In the genomic region with DNA sequence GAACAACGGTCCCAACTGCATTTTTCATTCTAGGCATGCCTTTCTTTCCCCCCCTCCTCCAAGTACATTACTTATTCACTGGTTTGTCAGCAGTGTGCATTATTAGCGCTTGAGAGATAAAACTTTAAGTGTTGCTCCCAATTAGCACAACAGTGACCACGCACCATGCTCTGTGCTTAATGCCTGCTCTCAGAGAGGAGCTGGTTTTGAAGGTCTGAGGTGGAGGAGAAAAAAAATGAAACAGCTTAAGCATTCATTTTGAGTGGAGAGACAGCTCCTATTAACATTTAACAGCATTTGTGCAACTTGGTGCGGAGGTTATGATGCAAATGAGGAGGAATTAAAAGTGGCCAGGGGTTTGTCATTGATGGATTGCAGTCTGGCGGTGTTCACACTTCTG, we compare ENCODE assay signal across 31 cellular contexts.
DNase-seq lines count a peak whose midpoint lies in the region; ATAC-seq, FAIRE-seq and TF ChIP-seq lines count a peak whose summit lies in the region.
"Had no signal": no experiment of that assay in that cellular context is flagged by ENCODE, and none has a peak within 500 bp of the region (broad histone marks: within the 10 kb centered on the region; RNA-seq: fewer than 3 reads in every experiment).

No MANE protein-coding gene starts in this region.

- 63 to 78% (median 69%) methylated on average over 5 of the region's 5 CpGs for WGBS in small intestine, 3 donors

- no peak for TF ChIP-seq CTCF in nephron (IDR thresholded peaks at IDR 0.05; ENCODE audit: unreplicated experiment in 3 of 3)

- no peaks in the 10 kb centered on the region for H3K27me3 ChIP-seq in small intestine (ENCODE audit: control insufficient read depth in 2 of 2, insufficient read depth in 2 of 2, low read length in 2 of 2)
- H3K27me3 ChIP-seq: esophagus squamous epithelium, foreskin keratinocyte, heart left ventricle, tibial nerve had no signal

- ATAC-seq in HG02852 (IDR thresholded peaks at IDR 0.05; ENCODE audit: unreplicated experiment): no peak
- ATAC-seq: foreskin keratinocyte, heart left ventricle, left ventricle myocardium superior had no signal

- DNase-seq in COR-L47 (lab: John Stamatoyannopoulos, UW): peak; percentile 61
- peak; percentile 23 for DNase-seq in G401 (ENCODE audit: low spot score)
- peak; percentile 54 for DNase-seq in NCI-H82 treated with DMSO at 0.1 percent for 48 hours (lab: John Stamatoyannopoulos, UW; ENCODE audit: unreplicated experiment)
- DNase-seq in small intestine: no peak
- DNase-seq in SW480 (ENCODE audit: low spot score): no peak
- DNase-seq: activated B cell treated with CpG ODN at 0.5 μM for 24 hours; activated CD4-positive, alpha-beta T cell treated with anti-CD3 and anti-CD28 coated beads, Interleukin-2, amount 50 U/mL, for 1 hour; activated T-cell treated with anti-CD3 and anti-CD28 coated beads, Interleukin-2, amount 50 U/mL, for 48 hours; CD8-positive, alpha-beta memory T cell; cerebellar nuclear complex; dermis blood vessel endothelial cell; DMS 273 treated with DMSO at 0.1 percent for 48 hours; esophagus squamous epithelium; foreskin keratinocyte; left ventricle myocardium superior; MM.1S; NCI-H1694; NCI-H2171 treated with DMSO at 0.1 percent for 48 hours; NCI-H510A; occipital lobe; stimulated activated CD4-positive, alpha-beta T cell treated with anti-CD3 and anti-CD28 coated beads, Interleukin-15, amount 100 ng/mL, for 24 hours; stimulated activated CD4-positive, alpha-beta T cell treated with anti-CD3 and anti-CD28 coated beads, Interleukin-4, amount 100 ng/mL, for 4 hours; T-helper 1 cell had no signal

- FAIRE-seq in small intestine (lab: Jason Lieb, UNC): no peak
- FAIRE-seq: endometrium, GM12891, keratinocyte had no signal

- H3K9me3 Mint-ChIP-seq in nephron: no peaks in the 10 kb centered on the region
- H3K9me3 Mint-ChIP-seq: activated B cell treated with CpG ODN at 0.5 μM for 24 hours had no signal

- H3K27ac ChIP-seq in small intestine (ENCODE audit: low read depth in 1 of 2, low read length in 1 of 2): no peak overlapping the region
- H3K27ac ChIP-seq: esophagus squamous epithelium, foreskin keratinocyte, heart left ventricle, KMS-11, tibial nerve had no signal

- H3K27ac Mint-ChIP-seq in nephron: peak overlapping the region in 2 of 3 experiments; percentile 19 to 33
- H3K27ac Mint-ChIP-seq: activated B cell treated with CpG ODN at 0.5 μM for 24 hours; CD8-positive, alpha-beta memory T cell had no signal

- no peaks in the 10 kb centered on the region for H3K4me1 ChIP-seq in small intestine (ENCODE audit: control insufficient read depth in 2 of 2, insufficient read depth in 1 of 2, low read depth in 1 of 2, low read length in 1 of 2)
- H3K4me1 ChIP-seq: esophagus squamous epithelium, heart left ventricle had no signal

- peaks cover 26% of the 10 kb centered on the region for H3K4me1 Mint-ChIP-seq in nephron
- H3K4me1 Mint-ChIP-seq: activated B cell treated with CpG ODN at 0.5 μM for 24 hours; CD8-positive, alpha-beta memory T cell had no signal

- in situ Hi-C loops in G401 (cut with HindIII; ENCODE audit: low sequenced_read_pairs): no loop called here

- H3K27me3 Mint-ChIP-seq in nephron (ENCODE audit: low read depth): no peaks in the 10 kb centered on the region
- H3K27me3 Mint-ChIP-seq: activated B cell treated with CpG ODN at 0.5 μM for 24 hours; CD8-positive, alpha-beta memory T cell had no signal

- H3K36me3 ChIP-seq in small intestine (ENCODE audit: control insufficient read depth in 2 of 2, insufficient read depth in 2 of 2, low read length in 2 of 2): no peaks in the 10 kb centered on the region
- H3K36me3 ChIP-seq: esophagus squamous epithelium, heart left ventricle, tibial nerve had no signal

- no peak overlapping the region for H3K4me3 Mint-ChIP-seq in nephron
- H3K4me3 Mint-ChIP-seq: activated B cell treated with CpG ODN at 0.5 μM for 24 hours; CD8-positive, alpha-beta memory T cell had no signal

- H3K4me3 ChIP-seq in small intestine (ENCODE audit: low read depth in 1 of 2, low read length in 2 of 2): no peak overlapping the region
- H3K4me3 ChIP-seq: esophagus squamous epithelium, heart left ventricle, tibial nerve had no signal

- no peaks in the 10 kb centered on the region for H3K9me3 ChIP-seq in small intestine (ENCODE audit: control insufficient read depth, low read depth)
- H3K9me3 ChIP-seq: esophagus squamous epithelium, heart left ventricle, tibial nerve had no signal

- H3K36me3 Mint-ChIP-seq in nephron (ENCODE audit: low read depth): no peaks in the 10 kb centered on the region
- H3K36me3 Mint-ChIP-seq: CD8-positive, alpha-beta memory T cell had no signal

Comparison
In these comparisons a context has a peak if more than half of its experiments do, and no peak if none do; other contexts are left out.
1. DNase-seq: peak in COR-L47 (single experiment), G401 (single experiment) and NCI-H82 treated with DMSO at 0.1 percent for 48 hours (single experiment); none in small intestine (single experiment) and SW480 (single experiment).